Comparison of ENCODE assay signal across 1 cellular context in genomic region chrX:291411-291901, GRCh38.
A peak's percentile ranks its signal among the peaks of the same experiment; 100 is the strongest.
TF ChIP-seq lines count a peak whose summit lies in the region.

No MANE protein-coding gene starts in this region.

TF ChIP-seq in HepG2, 621 proteins besides CTCF, POLR2A, EP300 and RAD21:
- TF ChIP-seq AGO2 (optimal IDR thresholded peaks at IDR 0.05; ENCODE audit: low read depth, low read length) (peak; percentile 66), HNRNPL (IDR thresholded peaks at IDR 0.05; ENCODE audit: low read depth, low read length) (0 out of 2 replicates have a peak, but pooled peaks have one; percentile 2), RBM22 (optimal IDR thresholded peaks at IDR 0.05; ENCODE audit: low read length) (peak; percentile 16)
- TF ChIP-seq, protein P1, sequence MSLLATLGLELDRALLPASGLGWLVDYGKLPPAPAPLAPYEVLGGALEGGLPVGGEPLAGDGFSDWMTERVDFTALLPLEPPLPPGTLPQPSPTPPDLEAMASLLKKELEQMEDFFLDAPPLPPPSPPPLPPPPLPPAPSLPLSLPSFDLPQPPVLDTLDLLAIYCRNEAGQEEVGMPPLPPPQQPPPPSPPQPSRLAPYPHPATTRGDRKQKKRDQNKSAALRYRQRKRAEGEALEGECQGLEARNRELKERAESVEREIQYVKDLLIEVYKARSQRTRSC (CRISPR knock-in tag; IDR thresholded peaks at IDR 0.05; ENCODE audit: low read depth), result no peak
